Comparison of ENCODE assay signal across 9 cellular contexts in the genomic region with DNA sequence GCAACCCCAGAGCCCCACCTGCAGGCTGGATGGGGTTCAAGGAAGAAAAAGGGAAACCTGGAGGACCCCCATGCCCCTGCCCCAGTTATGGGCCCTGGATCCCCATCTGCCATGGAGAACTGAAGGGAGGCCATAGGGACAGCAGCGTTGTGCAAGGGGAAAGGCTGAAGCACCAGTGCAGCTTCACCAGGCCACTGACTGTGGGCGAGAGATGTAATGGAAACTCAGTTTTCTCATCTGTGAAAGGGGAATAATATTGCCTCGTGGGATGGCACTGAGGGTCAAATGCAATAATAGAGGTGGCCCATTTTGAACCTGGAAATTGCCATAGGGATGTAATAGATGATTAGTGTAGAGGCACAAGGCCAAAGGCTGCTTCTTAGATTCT. TPM values are rescaled to one million over a fixed set of nuclear protein-coding genes. Genes with fewer than 3 reads are reported as not detected.
DNase-seq lines count a peak whose midpoint lies in the region; ATAC-seq and TF ChIP-seq lines count a peak whose summit lies in the region.
"Had no signal": no experiment of that assay in that cellular context is flagged by ENCODE, and none has a peak within 500 bp of the region (broad histone marks: within the 10 kb centered on the region; RNA-seq: fewer than 3 reads in every experiment).

No MANE protein-coding gene starts in this region.

- peak overlapping the region; percentile 98 for H3K27ac Mint-ChIP-seq in activated naive CD4-positive, alpha-beta T cell treated with anti-CD3 and anti-CD28 coated beads, Interleukin-2, amount 50 U/mL, for 24 hours
- peak overlapping the region; percentile 99 for H3K27ac Mint-ChIP-seq in activated B cell treated with CpG ODN at 0.5 μM for 24 hours

- no peaks in the 10 kb centered on the region for H3K27me3 Mint-ChIP-seq in activated naive CD4-positive, alpha-beta T cell treated with anti-CD3 and anti-CD28 coated beads, Interleukin-2, amount 50 U/mL, for 24 hours
- H3K27me3 Mint-ChIP-seq in activated B cell treated with CpG ODN at 0.5 μM for 24 hours, result no peaks in the 10 kb centered on the region

- CTCF ChIA-PET in activated B cell treated with CpG ODN at 0.5 μM for 24 hours (lab: Charles Lee), result interaction anchor here (1.4 to 5.3 kb wide), 4 partner anchors 11 to 149 kb away, joined by 6 to 47 read pairs (median 11); partner anchors contain the start of genes HSF5, SUPT4H1 and TSPOAP1

- H3K27me3 ChIP-seq in right lobe of liver, result no peaks in the 10 kb centered on the region
- H3K27me3 ChIP-seq in transverse colon, result no peaks in the 10 kb centered on the region

- H3K27ac ChIP-seq in right lobe of liver (peak overlapping the region; percentile 44 to 82 (median 75)), transverse colon (peak overlapping the region; percentile 88 to 96 (median 89))

- 74% methylated on average over 3 of the region's 3 CpGs for WGBS in right lobe of liver (ENCODE audit: insufficient coverage, low coverage, low lambda C conversion rate, missing lambda C conversion rate)
- 51 to 63% methylated on average over 3 of the region's 3 CpGs for WGBS in transverse colon (ENCODE audit: low coverage in 1 of 2), 2 donors

- H3K4me1 ChIP-seq in right lobe of liver (no peaks in the 10 kb centered on the region), transverse colon (peaks cover 16 to 50% (median 28%) of the 10 kb centered on the region in 4 donors)

- no peaks in the 10 kb centered on the region for H3K9me3 Mint-ChIP-seq in activated naive CD4-positive, alpha-beta T cell treated with anti-CD3 and anti-CD28 coated beads, Interleukin-2, amount 50 U/mL, for 24 hours
- H3K9me3 Mint-ChIP-seq in activated B cell treated with CpG ODN at 0.5 μM for 24 hours, result no peaks in the 10 kb centered on the region

- H3K9me3 ChIP-seq in right lobe of liver, result no peaks in the 10 kb centered on the region
- no peaks in the 10 kb centered on the region for H3K9me3 ChIP-seq in transverse colon

- H3K36me3 ChIP-seq in right lobe of liver (no peaks in the 10 kb centered on the region), transverse colon (no peaks in the 10 kb centered on the region)

- ATAC-seq in activated B cell treated with CpG ODN at 0.5 μM for 24 hours (ENCODE audit: low read depth) (peak; percentile 5), right lobe of liver (peak in 1 of 4 donors; percentile 2), GM19452 (IDR thresholded peaks at IDR 0.05; ENCODE audit: unreplicated experiment) (no peak), GM18505 (IDR thresholded peaks at IDR 0.05; ENCODE audit: unreplicated experiment) (no peak)

- peak overlapping the region; percentile 89 for H3K4me3 Mint-ChIP-seq in activated naive CD4-positive, alpha-beta T cell treated with anti-CD3 and anti-CD28 coated beads, Interleukin-2, amount 50 U/mL, for 24 hours
- H3K4me3 Mint-ChIP-seq in activated B cell treated with CpG ODN at 0.5 μM for 24 hours, result peak overlapping the region; percentile 100

- POLR2A ChIA-PET in activated B cell treated with CpG ODN at 0.5 μM for 24 hours (lab: Charles Lee), result interaction anchor here (0.5 to 27.9 kb wide), 16 partner anchors 1 to 817 kb away, joined by 3 to 3007 read pairs (median 6); partner anchors contain the start of genes PRR11, RNF43, SKA2 and SUPT4H1

- no peak for TF ChIP-seq EP300 in transverse colon (IDR thresholded peaks at IDR 0.05; ENCODE audit: low read depth)

- peaks cover 13% of the 10 kb centered on the region for H3K36me3 Mint-ChIP-seq in activated naive CD4-positive, alpha-beta T cell treated with anti-CD3 and anti-CD28 coated beads, Interleukin-2, amount 50 U/mL, for 24 hours
- H3K36me3 Mint-ChIP-seq in activated B cell treated with CpG ODN at 0.5 μM for 24 hours (ENCODE audit: low read depth), result peaks cover 18% of the 10 kb centered on the region

- in situ Hi-C loops in transverse colon (cut with MboI; ENCODE audit: low pct_ligation_motif_present in 1 of 4, low pct_unique_long_range_greater_than_20kb in 1 of 4, low sequenced_read_pairs in 3 of 4), result no loop called here

- TF ChIP-seq POLR2A in right lobe of liver (IDR thresholded peaks at IDR 0.05), result no peak
- TF ChIP-seq POLR2A in transverse colon (IDR thresholded peaks at IDR 0.05), result no peak
- TF ChIP-seq POLR2A in GM18505 (IDR thresholded peaks at IDR 0.05; ENCODE audit: borderline replicate concordance, extremely low read depth, insufficient read depth, insufficient read length), result no peak

- peaks cover 71% of the 10 kb centered on the region for H3K4me1 Mint-ChIP-seq in activated naive CD4-positive, alpha-beta T cell treated with anti-CD3 and anti-CD28 coated beads, Interleukin-2, amount 50 U/mL, for 24 hours
- peaks cover 99% of the 10 kb centered on the region for H3K4me1 Mint-ChIP-seq in activated B cell treated with CpG ODN at 0.5 μM for 24 hours

- DNase-seq in activated naive CD4-positive, alpha-beta T cell treated with Interleukin-2 at 50 U/mL for 16 hours, result no peak
- DNase-seq in activated B cell treated with CpG ODN at 0.5 μM for 24 hours, result no peak
- no peak for DNase-seq in right lobe of liver
- DNase-seq in transverse colon, result no peak
- no peak for DNase-seq in NCI-H748 (lab: John Stamatoyannopoulos, UW; ENCODE audit: unreplicated experiment)
- DNase-seq: Calu3 had no signal

- intact Hi-C loops in activated B cell treated with CpG ODN at 0.5 μM for 24 hours (cut with micrococcal nuclease), result loop anchor here (1.0 to 10.0 kb wide), 7 partner anchors 9 to 816 kb away; partner anchors contain the start of genes PRR11, SKA2 and SUPT4H1
- intact Hi-C loops in right lobe of liver (cut with DNase I), result no loop called here
- intact Hi-C loops in transverse colon (cut with DNase I; ENCODE audit: low total_unique reads), result no loop called here

- TF ChIP-seq CTCF in activated B cell treated with CpG ODN at 0.5 μM for 24 hours (IDR thresholded peaks at IDR 0.05), result no peak
- TF ChIP-seq CTCF in right lobe of liver (IDR thresholded peaks at IDR 0.05), result no peak
- peak in 1 of 5 experiments; percentile 6 for TF ChIP-seq CTCF in transverse colon (IDR thresholded peaks at IDR 0.05)

- H3K4me3 ChIP-seq in right lobe of liver (no peak overlapping the region), transverse colon (peak overlapping the region in 1 of 4 donors; percentile 11)

RNA-seq across cellular contexts. Expression of gene TSPOAP1, which starts 9.9 kb away (rescaled TPM):
- total RNA-seq in activated B cell treated with CpG ODN at 0.5 μM for 24 hours (16.7 and 22.5 TPM in 2 replicates), right lobe of liver (1 to 10 TPM in 5 of 6 experiments, under 1 TPM in 1; 0.87 to 8.3 (median 3.8) TPM), transverse colon (10 to 100 TPM in 2 of 4 donors, 1 to 10 TPM in 2; 4.4 to 21.7 (median 9.4) TPM)
- total RNA-seq: Calu3 had no signal

RNA-seq across cellular contexts. Expression of gene SUPT4H1, which starts 13.6 kb away (rescaled TPM):
- 90.2 and 100 TPM in 2 replicates for total RNA-seq in activated B cell treated with CpG ODN at 0.5 μM for 24 hours
- total RNA-seq in right lobe of liver, result 10 to 100 TPM; 24.8 to 50.9 (median 37.0) TPM
- 10 to 100 TPM; 12.0 to 66.3 (median 40.0) TPM for total RNA-seq in transverse colon

RNA-seq across cellular contexts. Expression of gene MPO, which starts 57.7 kb away (rescaled TPM):
- total RNA-seq in activated B cell treated with CpG ODN at 0.5 μM for 24 hours (not detected in 2 replicates), right lobe of liver (1 to 10 TPM in 2 of 6 experiments, under 1 TPM in 2, not detected in 2; 0.26 to 4.2 (median 1.9) TPM), transverse colon (not detected)
- total RNA-seq: Calu3 had no signal
